Comparison of ENCODE assay signal across 9 cellular contexts in genomic region chr4:99099814-99100213, GRCh38. TPM values are rescaled to one million over a fixed set of nuclear protein-coding genes. Genes with fewer than 3 reads are reported as not detected.
"Had no signal": no experiment of that assay in that cellular context is flagged by ENCODE, and none has a peak within 500 bp of the region (broad histone marks: within the 10 kb centered on the region; RNA-seq: fewer than 3 reads in every experiment).

No MANE protein-coding gene starts in this region.

RNA-seq across cellular contexts. Expression of gene ADH4, which starts 44.3 kb away (rescaled TPM):
- total RNA-seq: left ventricle myocardium superior, lung microvascular endothelial cell, mononuclear cell, natural killer cell, progenitor cell of endocrine pancreas, pulmonary artery endothelial cell, right atrium auricular region, testis, urinary bladder had no signal
